Comparison of ENCODE assay signal across 9 cellular contexts in genomic region chr3:152267319-152267689, GRCh38. TPM values are rescaled to one million over a fixed set of nuclear protein-coding genes. Genes with fewer than 3 reads are reported as not detected.
A peak's percentile ranks its signal among the peaks of the same experiment; 100 is the strongest.
DNase-seq lines count a peak whose midpoint lies in the region; ATAC-seq, FAIRE-seq and TF ChIP-seq lines count a peak whose summit lies in the region.
"Had no signal": no experiment of that assay in that cellular context is flagged by ENCODE, and none has a peak within 500 bp of the region (broad histone marks: within the 10 kb centered on the region; RNA-seq: fewer than 3 reads in every experiment).

No MANE protein-coding gene starts in this region.

- H3K36me3 ChIP-seq in PC-9 (ENCODE audit: low read depth) = no peaks in the 10 kb centered on the region
- no peaks in the 10 kb centered on the region for H3K36me3 ChIP-seq in endothelial cell of umbilical vein (ENCODE audit: control insufficient read depth in 2 of 2, extremely low read depth in 1 of 2, insufficient read depth in 2 of 2, low read length in 2 of 2)
- no peaks in the 10 kb centered on the region for H3K36me3 ChIP-seq in sigmoid colon

- H3K9me3 ChIP-seq in PC-9 (ENCODE audit: insufficient read depth, low read depth) (no peaks in the 10 kb centered on the region), endothelial cell of umbilical vein (replicated peaks; ENCODE audit: control insufficient read depth, insufficient read depth, low read length) (no peaks in the 10 kb centered on the region), sigmoid colon (no peaks in the 10 kb centered on the region)

- peak overlapping the region; percentile 98 for H3K9ac ChIP-seq in endothelial cell of umbilical vein (replicated peaks; ENCODE audit: extremely low read depth, insufficient read depth, low read length)

- CTCF ChIA-PET in PC-9 (lab: Charles Lee) (interaction anchor here (1.1 kb wide), 1 partner anchor 241 kb away, joined by 4 read pairs; no protein-coding TSS in a partner anchor), endothelial cell of umbilical vein (lab: Charles Lee) (interaction anchor here (0.6 to 1.6 kb wide), 3 partner anchors 62 to 241 kb away, joined by 4 to 11 read pairs (median 5); no protein-coding TSS in a partner anchor)

- dilution Hi-C loops in endothelial cell of umbilical vein (cut with MboI; ENCODE audit: extremely low pct_ligation_motif_present, low sequenced_read_pairs) = no loop called here

- POLR2A ChIA-PET in PC-9 (lab: Charles Lee; ENCODE audit: unreplicated experiment) = interaction anchor here (0.9 kb wide), 1 partner anchor 333 kb away, joined by 4 read pairs; no protein-coding TSS in a partner anchor
- POLR2A ChIA-PET in endothelial cell of umbilical vein (lab: Charles Lee) = interaction anchor here (1.7 kb wide), 1 partner anchor 13 kb away, joined by 3 read pairs; no protein-coding TSS in a partner anchor

- H3K27me3 ChIP-seq in PC-9 (ENCODE audit: insufficient read depth, low read depth) (no peaks in the 10 kb centered on the region), endothelial cell of umbilical vein (ENCODE audit: control insufficient read depth in 2 of 2, insufficient read depth in 2 of 2, low read length in 2 of 2) (no peaks in the 10 kb centered on the region), sigmoid colon (no peaks in the 10 kb centered on the region)

- TF ChIP-seq CTCF in PC-9 (conservative IDR thresholded peaks at IDR 0.05) (no peak), endothelial cell of umbilical vein (IDR thresholded peaks at IDR 0.05; ENCODE audit: extremely low read depth in 1 of 2, insufficient read depth in 1 of 2, low read depth in 1 of 2, low read length in 2 of 2) (no peak), sigmoid colon (IDR thresholded peaks at IDR 0.05) (no peak)

- H3K4me1 ChIP-seq in PC-9 (replicated peaks; ENCODE audit: insufficient read depth) (peaks cover 43% of the 10 kb centered on the region), endothelial cell of umbilical vein (ENCODE audit: control insufficient read depth, extremely low read depth, insufficient read depth, low read length) (peaks cover 27% of the 10 kb centered on the region), sigmoid colon (peaks cover 0 to 57% (median 39%) of the 10 kb centered on the region in 4 donors)

- H3K4me2 ChIP-seq in PC-9 (0 out of 2 replicates have a peak overlapping the region, but pooled peaks have one; percentile 20), endothelial cell of umbilical vein (ENCODE audit: insufficient read depth, low read length) (peak overlapping the region; percentile 66)

- TF ChIP-seq POLR2A in endothelial cell of umbilical vein (IDR thresholded peaks at IDR 0.05; ENCODE audit: low read depth, low read length) (no peak), sigmoid colon (IDR thresholded peaks at IDR 0.05) (no peak)

- H2AFZ ChIP-seq in PC-9 (no peak overlapping the region), endothelial cell of umbilical vein (ENCODE audit: low read depth, low read length) (no peak overlapping the region)

- H3F3A ChIP-seq in PC-9 (ENCODE audit: insufficient read depth, low read depth) = peaks cover 15% of the 10 kb centered on the region

- intact Hi-C loops in PC-9 (cut with micrococcal nuclease; ENCODE audit: unreplicated experiment) (loop anchor here (5.0 to 10.0 kb wide), 4 partner anchors 90 to 963 kb away; no protein-coding TSS in a partner anchor), endothelial cell of umbilical vein (cut with micrococcal nuclease) (loop anchor here (5.0 kb wide), 3 partner anchors 65 to 345 kb away; no protein-coding TSS in a partner anchor), sigmoid colon (cut with DNase I) (loop anchor here (2.0 to 5.0 kb wide), 3 partner anchors 63 to 175 kb away; no protein-coding TSS in a partner anchor)

- ATAC-seq in GM18867 (IDR thresholded peaks at IDR 0.05; ENCODE audit: unreplicated experiment) (no peak), HG03378 (IDR thresholded peaks at IDR 0.05; ENCODE audit: unreplicated experiment) (no peak), GM21529 (IDR thresholded peaks at IDR 0.05; ENCODE audit: unreplicated experiment) (no peak)
- ATAC-seq: activated CD4-positive, CD25-positive, alpha-beta regulatory T cell treated with anti-CD3 and anti-CD28 coated beads, Interleukin-2, amount 50 U/mL, for 24 hours had no signal

- no peaks in the 10 kb centered on the region for H3K9me2 ChIP-seq in PC-9 (ENCODE audit: insufficient read depth)

- H4K20me1 ChIP-seq in PC-9 (ENCODE audit: insufficient read depth) (no peaks in the 10 kb centered on the region), endothelial cell of umbilical vein (replicated peaks; ENCODE audit: control insufficient read depth, extremely low read depth, insufficient read depth, low read length) (no peaks in the 10 kb centered on the region)

- no TSS peak for BruUV-seq in PC-9 (replicated peaks; lab: Mats Ljungman, UMichigan)
- no TSS peak for BruUV-seq in endothelial cell of umbilical vein (replicated peaks; lab: Mats Ljungman, UMichigan)

- TF ChIP-seq EP300 in sigmoid colon (IDR thresholded peaks at IDR 0.05) = no peak

- H3K4me3 ChIP-seq in PC-9 = no peak overlapping the region
- H3K4me3 ChIP-seq in endothelial cell of umbilical vein (replicated peaks in 1 of 3; ENCODE audit: insufficient read depth in 1 of 3, low read depth in 1 of 3, low read length in 3 of 3) = peak overlapping the region in 1 of 3 experiments; percentile 82
- peak overlapping the region; percentile 78 to 86 (median 82) for H3K4me3 ChIP-seq in sigmoid colon

- peak; percentile 24 for FAIRE-seq in endothelial cell of umbilical vein (lab: Jason Lieb, UNC)

- no peak overlapping the region for H3K27ac ChIP-seq in PC-9
- H3K27ac ChIP-seq in endothelial cell of umbilical vein (ENCODE audit: insufficient read depth, low read depth, low read length) = peak overlapping the region; percentile 86
- peak overlapping the region; percentile 98 to 99 (median 99) for H3K27ac ChIP-seq in sigmoid colon

- H3K9me1 ChIP-seq in endothelial cell of umbilical vein (replicated peaks; ENCODE audit: control insufficient read depth, extremely low read depth, insufficient read depth, low read length) = no peaks in the 10 kb centered on the region

- DNase-seq in EH (ENCODE audit: low read depth) = peak; percentile 26
- no peak for DNase-seq in PC-9
- peak; percentile 50 for DNase-seq in endothelial cell of umbilical vein (ENCODE audit: low read depth, low spot score)
- no peak for DNase-seq in sigmoid colon
- no peak for DNase-seq in dedifferentiated amniotic fluid mesenchymal stem cell (ENCODE audit: extremely low spot score)

- peaks cover 31% of the 10 kb centered on the region for H3K79me2 ChIP-seq in PC-9 (ENCODE audit: low read depth)
- H3K79me2 ChIP-seq in endothelial cell of umbilical vein (ENCODE audit: control insufficient read depth, insufficient read depth, low read length) = peaks cover 46% of the 10 kb centered on the region

- WGBS in sigmoid colon, 2 donors = 63 to 75% methylated on average over 5 of the region's 5 CpGs

TF ChIP-seq in endothelial cell of umbilical vein, 7 proteins besides CTCF, POLR2A, EP300 and RAD21:
- no peak for TF ChIP-seq JUN (IDR thresholded peaks at IDR 0.05; ENCODE audit: borderline replicate concordance, insufficient read depth, insufficient read length, low read depth)
- TF ChIP-seq MYC (IDR thresholded peaks at IDR 0.05; ENCODE audit: low read depth, low read length) = no peak
- no peak for TF ChIP-seq GATA2 (IDR thresholded peaks at IDR 0.05; ENCODE audit: insufficient read depth, insufficient read length, low read depth, low read length)
- TF ChIP-seq, protein P1, sequence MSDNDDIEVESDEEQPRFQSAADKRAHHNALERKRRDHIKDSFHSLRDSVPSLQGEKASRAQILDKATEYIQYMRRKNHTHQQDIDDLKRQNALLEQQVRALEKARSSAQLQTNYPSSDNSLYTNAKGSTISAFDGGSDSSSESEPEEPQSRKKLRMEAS (IDR thresholded peaks at IDR 0.05; ENCODE audit: insufficient read depth, insufficient read length) = no peak
- TF ChIP-seq POLR2AphosphoS5 (IDR thresholded peaks at IDR 0.05; ENCODE audit: insufficient read depth, low read depth, low read length) = no peak
- TF ChIP-seq EZH2 (IDR thresholded peaks at IDR 0.05; ENCODE audit: borderline replicate concordance, low read depth, low read length, severe bottlenecking) = no peak
- no peak for TF ChIP-seq FOS (IDR thresholded peaks at IDR 0.05; ENCODE audit: borderline replicate concordance, insufficient read depth, low read length)

RNA-seq across cellular contexts. Expression of gene MBNL1, which starts 1.4 kb away (rescaled TPM):
- total RNA-seq in PC-9 (2021) = 122 and 176 TPM in 2 replicates
- 362 and 385 TPM in 2 replicates for total RNA-seq in endothelial cell of umbilical vein
- 151 and 179 TPM in 2 replicates for polyA plus RNA-seq in endothelial cell of umbilical vein
- polyA plus RNA-seq in endothelial cell of umbilical vein (2011; cell fraction: cytosol; rRNA removed) = 158 and 192 TPM in 2 replicates
- polyA plus RNA-seq in endothelial cell of umbilical vein (2011; cell fraction: nucleus; rRNA removed) = 245 and 296 TPM in 2 replicates
- 100 and 148 TPM in 2 replicates for polyA plus RNA-seq in endothelial cell of umbilical vein (2012)
- 604 and 704 TPM in 2 replicates for polyA minus RNA-seq in endothelial cell of umbilical vein
- polyA minus RNA-seq in endothelial cell of umbilical vein (2011; cell fraction: cytosol; rRNA and poly(A)+ RNA removed) = 107 TPM
- 897 and 1,083 TPM in 2 replicates for polyA minus RNA-seq in endothelial cell of umbilical vein (2011; cell fraction: nucleus; rRNA and poly(A)+ RNA removed)
- total RNA-seq in sigmoid colon = 100 to 1,000 TPM; 602 to 898 (median 756) TPM
- polyA plus RNA-seq in sigmoid colon = 10 to 100 TPM; 60.5 to 74.7 (median 67.3) TPM

Comparison
In these comparisons a context has a peak if more than half of its experiments do, and no peak if none do; other contexts are left out.
1. DNase-seq: peak in EH (single experiment) and endothelial cell of umbilical vein (single experiment); none in PC-9 (0 of 2), sigmoid colon (single experiment) and dedifferentiated amniotic fluid mesenchymal stem cell (single experiment).